ENCODE assay signal across 27 cellular contexts in genomic region chr1:245270063-245270462, GRCh38.
"Had no signal": no experiment of that assay in that cellular context is flagged by ENCODE, and none has a peak within 500 bp of the region (broad histone marks: within the 10 kb centered on the region; RNA-seq: fewer than 3 reads in every experiment).

No MANE protein-coding gene starts in this region.

- H3K4me3 ChIP-seq: stomach, suprapubic skin, testis, thoracic aorta, thyroid gland, tibial artery, tibial nerve, transverse colon, upper lobe of left lung, upper lobe of right lung, uterus, vagina had no signal

- ATAC-seq: stimulated activated effector memory CD8-positive, alpha-beta T cell treated with anti-CD3 and anti-CD28 coated beads, Interleukin-12 subunit alpha, Interleukin-12 subunit beta, amount 100 ng/mL, for 72 hours; stimulated activated memory B cell treated with anti-CD40 and anti-IgM and Interleukin-4, amounts not matched to agents 10 μg/mL and 1 μg/mL and 100 μg/mL, for 72 hours; stimulated activated naive B cell treated with anti-CD40 and anti-IgM and Interleukin-4, amounts not matched to agents 10 μg/mL and 1 μg/mL and 100 μg/mL, for 72 hours; stimulated activated naive CD8-positive, alpha-beta T cell treated with anti-CD3 and anti-CD28 coated beads, Interleukin-15, amount 100 ng/mL, for 72 hours; stimulated activated naive CD8-positive, alpha-beta T cell treated with anti-CD3 and anti-CD28 coated beads, Interleukin-15, Interleukin-2, amounts not matched to agents 100 U/mL and 50 U/mL, for 24 hours; upper lobe of right lung had no signal

- H3K27me3 ChIP-seq: stomach, suprapubic skin, testis, thyroid gland, tibial artery, tibial nerve, upper lobe of left lung, upper lobe of right lung, uterus, vagina had no signal

- H3K27ac ChIP-seq: stomach, suprapubic skin, testis, thoracic aorta, thyroid gland, tibial artery, tibial nerve, transverse colon, upper lobe of left lung, upper lobe of right lung, uterus, vagina had no signal

- H3K9me3 ChIP-seq: testis, thoracic aorta, thyroid gland, uterus had no signal

- H3K4me1 ChIP-seq: stomach, suprapubic skin, testis, thyroid gland, tibial artery, tibial nerve, transverse colon, upper lobe of left lung, upper lobe of right lung, uterus, vagina had no signal

- DNase-seq: stimulated activated CD4-positive, alpha-beta T cell treated with anti-CD3 and anti-CD28 coated beads, Interleukin-2, amount 100 ng/mL, for 48 hours; stimulated activated CD4-positive, alpha-beta T cell treated with anti-CD3 and anti-CD28 coated beads, Interleukin-4, amount 100 ng/mL, for 1 hour; stimulated activated CD4-positive, alpha-beta T cell treated with anti-CD3 and anti-CD28 coated beads, Interleukin-4, amount 100 ng/mL, for 24 hours; stimulated activated CD4-positive, alpha-beta T cell treated with anti-CD3 and anti-CD28 coated beads, Interleukin-4, amount 100 ng/mL, for 4 hours; stimulated activated CD8-positive, alpha-beta memory T cell treated with anti-CD3 and anti-CD28 coated beads, Interleukin-4, amount 100 ng/mL, for 48 hours; stimulated activated naive B cell treated with anti-CD40 and anti-IgM and Interleukin-4, amounts not matched to agents 10 μg/mL and 1 μg/mL and 100 μg/mL, for 72 hours; stimulated activated naive CD4-positive, alpha-beta T cell; stimulated activated naive CD4-positive, alpha-beta T cell treated with Interleukin-2 at 50 U/mL for 16 hours; stimulated activated naive CD8-positive, alpha-beta T cell treated with anti-CD3 and anti-CD28 coated beads, Interleukin-15, amount 100 ng/mL, for 72 hours; stimulated activated naive CD8-positive, alpha-beta T cell treated with anti-CD3 and anti-CD28 coated beads, Interleukin-15, Interleukin-2, amounts not matched to agents 100 U/mL and 50 U/mL, for 24 hours; stomach; substantia nigra; testis; thyroid gland; tibial artery; transverse colon; trophoblast cell; upper lobe of left lung; upper lobe of right lung; uterus had no signal

- FAIRE-seq: urothelium cell line had no signal

- H3K36me3 ChIP-seq: stomach, suprapubic skin, thoracic aorta, thyroid gland, tibial artery, tibial nerve, transverse colon, upper lobe of left lung, upper lobe of right lung, uterus, vagina had no signal
